In genomic region chr14:83208346-83208745, GRCh38 we compare ENCODE assay signal across 20 cellular contexts.
"Had no signal": no experiment of that assay in that cellular context is flagged by ENCODE, and none has a peak within 500 bp of the region (broad histone marks: within the 10 kb centered on the region; RNA-seq: fewer than 3 reads in every experiment).

No MANE protein-coding gene starts in this region.

- H3K27me3 ChIP-seq: cardiac muscle cell, tibial artery had no signal

- H3K4me1 ChIP-seq: lower lobe of right lung, tibial artery had no signal

- H3K4me3 ChIP-seq: cardiac muscle cell, lower lobe of right lung, tibial artery had no signal

- H3K27ac ChIP-seq: cardiac muscle cell, lower lobe of right lung, tibial artery, WERI-Rb-1 had no signal

- H3K36me3 ChIP-seq: cardiac muscle cell, lower lobe of right lung, tibial artery, WERI-Rb-1 had no signal

- H3K27me3 Mint-ChIP-seq: activated CD4-positive, alpha-beta T cell treated with anti-CD3 and anti-CD28 coated beads for 36 hours; activated naive CD8-positive, alpha-beta T cell treated with anti-CD3 and anti-CD28 coated beads for 36 hours; naive thymus-derived CD8-positive, alpha-beta T cell had no signal

- H3K27ac Mint-ChIP-seq: activated CD4-positive, alpha-beta T cell treated with anti-CD3 and anti-CD28 coated beads for 36 hours; activated naive CD8-positive, alpha-beta T cell treated with anti-CD3 and anti-CD28 coated beads for 36 hours; naive thymus-derived CD8-positive, alpha-beta T cell had no signal

- ATAC-seq: activated CD4-positive, alpha-beta T cell treated with anti-CD3 and anti-CD28 coated beads for 36 hours; lower lobe of right lung; naive thymus-derived CD8-positive, alpha-beta T cell had no signal

- H3K9me3 ChIP-seq: lower lobe of right lung, tibial artery had no signal

- H3K4me1 Mint-ChIP-seq: activated CD4-positive, alpha-beta T cell treated with anti-CD3 and anti-CD28 coated beads for 36 hours; activated naive CD8-positive, alpha-beta T cell treated with anti-CD3 and anti-CD28 coated beads for 36 hours; naive thymus-derived CD8-positive, alpha-beta T cell had no signal

- H3K4me3 Mint-ChIP-seq: activated CD4-positive, alpha-beta T cell treated with anti-CD3 and anti-CD28 coated beads for 36 hours; activated naive CD8-positive, alpha-beta T cell treated with anti-CD3 and anti-CD28 coated beads for 36 hours; naive thymus-derived CD8-positive, alpha-beta T cell had no signal

- H3K36me3 Mint-ChIP-seq: activated naive CD8-positive, alpha-beta T cell treated with anti-CD3 and anti-CD28 coated beads for 36 hours; naive thymus-derived CD8-positive, alpha-beta T cell had no signal

- DNase-seq: activated CD4-positive, alpha-beta T cell treated with anti-CD3 and anti-CD28 coated beads for 36 hours; activated CD4-positive, alpha-beta T cell treated with anti-CD3 and anti-CD28 coated beads, Interleukin-2, amount 50 U/mL, for 48 hours; activated naive CD4-positive, alpha-beta T cell; activated naive CD8-positive, alpha-beta T cell treated with anti-CD3 and anti-CD28 coated beads for 36 hours; amniotic stem cell; dermis blood vessel endothelial cell; effector memory CD4-positive, alpha-beta T cell; foreskin melanocyte; glutamatergic neuron; hippocampal formation; islet precursor cell; lower lobe of right lung; naive thymus-derived CD8-positive, alpha-beta T cell; stimulated activated CD8-positive, alpha-beta memory T cell treated with anti-CD3 and anti-CD28 coated beads, Interleukin-4, amount 100 ng/mL, for 48 hours; stimulated activated naive CD4-positive, alpha-beta T cell treated with Interleukin-2 at 50 U/mL for 16 hours; substantia nigra; tibial artery; WERI-Rb-1 had no signal

- FAIRE-seq: endothelial cell of umbilical vein had no signal
